14 cellular contexts compared by ENCODE assay signal in genomic region chr10:5559642-5560141, GRCh38. TPM values are rescaled to one million over a fixed set of nuclear protein-coding genes. Genes with fewer than 3 reads are reported as not detected.
A peak's percentile ranks its signal among the peaks of the same experiment; 100 is the strongest.
DNase-seq lines count a peak whose midpoint lies in the region; ATAC-seq and TF ChIP-seq lines count a peak whose summit lies in the region.
"Had no signal": no experiment of that assay in that cellular context is flagged by ENCODE, and none has a peak within 500 bp of the region (broad histone marks: within the 10 kb centered on the region; RNA-seq: fewer than 3 reads in every experiment).

No MANE protein-coding gene starts in this region.

- no peaks in the 10 kb centered on the region for H4K20me1 ChIP-seq in smooth muscle cell (ENCODE audit: low read depth)

- peak; percentile 76 for ATAC-seq in SK-N-SH treated with all-trans-retinoic acid at 6 μM for 48 hours
- ATAC-seq in GM21825 (IDR thresholded peaks at IDR 0.05; ENCODE audit: unreplicated experiment) = no peak
- ATAC-seq: HCT116 had no signal

- peak overlapping the region; percentile 69 for H3K4me2 ChIP-seq in smooth muscle cell

- H3F3A ChIP-seq in smooth muscle cell (ENCODE audit: low read depth) = peaks cover 29% of the 10 kb centered on the region

- 4% methylated on average over 9 of the region's 9 CpGs for WGBS in smooth muscle cell (ENCODE audit: low lambda C conversion rate)

- no peak overlapping the region for H3K4me3 ChIP-seq in fibroblast of the aortic adventitia (ENCODE audit: low read depth, low read length)
- no peak overlapping the region for H3K4me3 ChIP-seq in smooth muscle cell

- no peaks in the 10 kb centered on the region for H3K79me2 ChIP-seq in smooth muscle cell (ENCODE audit: low read depth)

- H2AFZ ChIP-seq in smooth muscle cell (ENCODE audit: low read depth) = no peak overlapping the region

- peaks cover 22% of the 10 kb centered on the region for H3K4me1 ChIP-seq in smooth muscle cell (ENCODE audit: low read depth)

- no peaks in the 10 kb centered on the region for H3K36me3 ChIP-seq in smooth muscle cell (ENCODE audit: low read depth)
- H3K36me3 ChIP-seq: WERI-Rb-1 had no signal

- DNase-seq in GM04503 (ENCODE audit: low read depth) = peak; percentile 43
- peak; percentile 69 for DNase-seq in fibroblast of the aortic adventitia (ENCODE audit: low read depth)
- no peak for DNase-seq in smooth muscle cell (lab: John Stamatoyannopoulos, UW; ENCODE audit: unreplicated experiment)
- DNase-seq in activated CD4-positive, alpha-beta T cell treated with anti-CD3 and anti-CD28 coated beads, Interleukin-2, amount 50 U/mL, for 1 hour = no peak
- no peak for DNase-seq in DMS79 treated with DMSO at 0.1 percent for 48 hours (lab: John Stamatoyannopoulos, UW)
- no peak for DNase-seq in RPMI8226
- DNase-seq: DMS79, naive B cell, NCI-H1930, WERI-Rb-1 had no signal

- H3K9ac ChIP-seq in smooth muscle cell (ENCODE audit: low read depth) = peak overlapping the region; percentile 55

- TF ChIP-seq CTCF in fibroblast of the aortic adventitia (IDR thresholded peaks at IDR 0.05; ENCODE audit: insufficient read depth, low read length) (no peak), smooth muscle cell (IDR thresholded peaks at IDR 0.05; ENCODE audit: borderline replicate concordance, insufficient read depth, poor library complexity, severe bottlenecking) (no peak)

- H3K27me3 ChIP-seq in smooth muscle cell (ENCODE audit: low read depth) = no peaks in the 10 kb centered on the region

- H3K27ac ChIP-seq in smooth muscle cell (ENCODE audit: low read depth) = peak overlapping the region; percentile 82
- H3K27ac ChIP-seq: RWPE1, WERI-Rb-1 had no signal

- no peaks in the 10 kb centered on the region for H3K9me3 ChIP-seq in smooth muscle cell (replicated peaks; ENCODE audit: low read depth)

TF ChIP-seq in SK-N-SH treated with all-trans-retinoic acid at 6 μM for 48 hours, 23 proteins besides CTCF, POLR2A, EP300 and RAD21:
- TF ChIP-seq TSHZ2 (CRISPR knock-in tag; IDR thresholded peaks at IDR 0.05) (no peak), OSR1 (CRISPR knock-in tag; IDR thresholded peaks at IDR 0.05) (no peak), ZFP3 (CRISPR knock-in tag; IDR thresholded peaks at IDR 0.05) (no peak), ZNF565 (CRISPR knock-in tag; conservative IDR thresholded peaks at IDR 0.05; ENCODE audit: low read depth) (no peak), TCF4 (CRISPR knock-in tag; IDR thresholded peaks at IDR 0.05; ENCODE audit: borderline replicate concordance) (no peak), PPARA (CRISPR knock-in tag; IDR thresholded peaks at IDR 0.05; ENCODE audit: borderline replicate concordance) (no peak), RARB (CRISPR knock-in tag; IDR thresholded peaks at IDR 0.05) (no peak), CSDC2 (CRISPR knock-in tag; IDR thresholded peaks at IDR 0.05) (no peak), ZC3H10 (CRISPR knock-in tag; IDR thresholded peaks at IDR 0.05) (no peak), BACH2 (CRISPR knock-in tag; IDR thresholded peaks at IDR 0.05; ENCODE audit: borderline replicate concordance) (no peak), CSRNP3 (CRISPR knock-in tag; IDR thresholded peaks at IDR 0.05) (no peak), POU6F1 (CRISPR knock-in tag; IDR thresholded peaks at IDR 0.05; ENCODE audit: borderline replicate concordance, low read depth) (no peak), CREB5 (CRISPR knock-in tag; IDR thresholded peaks at IDR 0.05; ENCODE audit: low read depth) (no peak), ISL1 (CRISPR knock-in tag; IDR thresholded peaks at IDR 0.05) (no peak), PATZ1 (CRISPR knock-in tag; IDR thresholded peaks at IDR 0.05; ENCODE audit: borderline replicate concordance) (no peak)

RNA-seq across cellular contexts. Expression of gene CALML3, which starts 34.9 kb away (rescaled TPM):
- not detected in 2 replicates for total RNA-seq in fibroblast of the aortic adventitia (ENCODE audit: low replicate concordance)
- total RNA-seq in smooth muscle cell = 0.04 and 0.49 TPM in 2 replicates
- polyA plus RNA-seq in smooth muscle cell = 0.20 TPM in 1 of 2 replicates, not detected in the other

Comparison
In these comparisons a context has a peak if more than half of its experiments do, and no peak if none do; other contexts are left out.
1. DNase-seq: peak in GM04503 (single experiment) and fibroblast of the aortic adventitia (single experiment); none in smooth muscle cell (single experiment), activated CD4-positive, alpha-beta T cell treated with anti-CD3 and anti-CD28 coated beads, Interleukin-2, amount 50 U/mL, for 1 hour (single experiment), DMS79 treated with DMSO at 0.1 percent for 48 hours (single experiment) and RPMI8226 (single experiment).